ENCODE assay signal across 19 cellular contexts in genomic region chr19:49028686-49029085, GRCh38. TPM values are rescaled to one million over a fixed set of nuclear protein-coding genes. Genes with fewer than 3 reads are reported as not detected.
"Had no signal": no experiment of that assay in that cellular context is flagged by ENCODE, and none has a peak within 500 bp of the region (broad histone marks: within the 10 kb centered on the region; RNA-seq: fewer than 3 reads in every experiment).

No MANE protein-coding gene starts in this region.

RNA-seq across cellular contexts. Expression of gene CGB2, which starts 3.0 kb away (rescaled TPM):
- total RNA-seq: activated naive CD4-positive, alpha-beta T cell treated with anti-CD3 and anti-CD28 coated beads for 36 hours; activated naive CD4-positive, alpha-beta T cell treated with anti-CD3 and anti-CD28 coated beads, Interleukin-2, amount 50 U/mL, for 72 hours; activated naive CD8-positive, alpha-beta T cell treated with anti-CD3 and anti-CD28 coated beads for 36 hours; activated naive CD8-positive, alpha-beta T cell treated with anti-CD3 and anti-CD28 coated beads, Interleukin-2, amount 10 ng/mL, durations not matched to agents 7 days and 5 days; activated T-cell treated with anti-CD3 and anti-CD28 coated beads, Interleukin-2, amount 50 U/mL, for 4 hours; activated T-helper 1 cell treated with anti-CD3 and anti-CD28 coated beads, Interleukin-12 subunit alpha, Interleukin-12 subunit beta, Interleukin-2, Interleukin-4 antibody, amounts not matched to agents 30 ng/mL and 10 ng/mL and 1 ng/mL, durations not matched to agents 14 hours and 24 hours and 36 hours; activated T-helper 17 cell treated with anti-CD3 and anti-CD28 coated beads, Interleukin-2, amount 50 U/mL, for 72 hours; activated T-helper 2 cell treated with anti-CD3 and anti-CD28 coated beads, Interferon-gamma antibody, Interleukin-2, Interleukin-4, amounts not matched to agents 10 μg/mL and 5 μg/mL and 100 μg/mL, durations not matched to agents 14 hours and 24 hours and 36 hours; adrenal gland; aorta; ascending aorta; body of pancreas; breast epithelium; bronchial epithelial cell; cardiac muscle cell; cardiac septum; cerebellum; chondrocyte had no signal

RNA-seq across cellular contexts. Expression of gene CGB3, which starts 4.6 kb away (rescaled TPM):
- total RNA-seq: activated naive CD4-positive, alpha-beta T cell treated with anti-CD3 and anti-CD28 coated beads for 36 hours; activated naive CD4-positive, alpha-beta T cell treated with anti-CD3 and anti-CD28 coated beads, Interleukin-2, amount 50 U/mL, for 72 hours; activated naive CD8-positive, alpha-beta T cell treated with anti-CD3 and anti-CD28 coated beads for 36 hours; activated naive CD8-positive, alpha-beta T cell treated with anti-CD3 and anti-CD28 coated beads, Interleukin-2, amount 10 ng/mL, durations not matched to agents 7 days and 5 days; activated T-cell treated with anti-CD3 and anti-CD28 coated beads, Interleukin-2, amount 50 U/mL, for 4 hours; activated T-cell treated with anti-CD3 and anti-CD28 coated beads, Interleukin-2, amount 50 U/mL, for 72 hours; activated T-helper 1 cell treated with anti-CD3 and anti-CD28 coated beads, Interleukin-12 subunit alpha, Interleukin-12 subunit beta, Interleukin-2, Interleukin-4 antibody, amounts not matched to agents 30 ng/mL and 10 ng/mL and 1 ng/mL, durations not matched to agents 14 hours and 24 hours and 36 hours; activated T-helper 17 cell treated with anti-CD3 and anti-CD28 coated beads, Interleukin-2, amount 50 U/mL, for 72 hours; activated T-helper 2 cell treated with anti-CD3 and anti-CD28 coated beads, Interferon-gamma antibody, Interleukin-2, Interleukin-4, amounts not matched to agents 10 μg/mL and 5 μg/mL and 100 μg/mL, durations not matched to agents 14 hours and 24 hours and 36 hours; adrenal gland; aorta; ascending aorta; body of pancreas; breast epithelium; bronchial epithelial cell; cardiac muscle cell; cardiac septum; cerebellum; chondrocyte had no signal

RNA-seq across cellular contexts. Expression of gene CGB1, which starts 8.0 kb away (rescaled TPM):
- total RNA-seq: activated naive CD4-positive, alpha-beta T cell treated with anti-CD3 and anti-CD28 coated beads for 36 hours; activated naive CD4-positive, alpha-beta T cell treated with anti-CD3 and anti-CD28 coated beads, Interleukin-2, amount 50 U/mL, for 72 hours; activated naive CD8-positive, alpha-beta T cell treated with anti-CD3 and anti-CD28 coated beads for 36 hours; activated naive CD8-positive, alpha-beta T cell treated with anti-CD3 and anti-CD28 coated beads, Interleukin-2, amount 10 ng/mL, durations not matched to agents 7 days and 5 days; activated T-cell treated with anti-CD3 and anti-CD28 coated beads, Interleukin-2, amount 50 U/mL, for 4 hours; activated T-cell treated with anti-CD3 and anti-CD28 coated beads, Interleukin-2, amount 50 U/mL, for 72 hours; activated T-helper 1 cell treated with anti-CD3 and anti-CD28 coated beads, Interleukin-12 subunit alpha, Interleukin-12 subunit beta, Interleukin-2, Interleukin-4 antibody, amounts not matched to agents 30 ng/mL and 10 ng/mL and 1 ng/mL, durations not matched to agents 14 hours and 24 hours and 36 hours; activated T-helper 17 cell treated with anti-CD3 and anti-CD28 coated beads, Interleukin-2, amount 50 U/mL, for 72 hours; activated T-helper 2 cell treated with anti-CD3 and anti-CD28 coated beads, Interferon-gamma antibody, Interleukin-2, Interleukin-4, amounts not matched to agents 10 μg/mL and 5 μg/mL and 100 μg/mL, durations not matched to agents 14 hours and 24 hours and 36 hours; aorta; ascending aorta; body of pancreas; breast epithelium; bronchial epithelial cell; cardiac muscle cell; cardiac septum; cerebellum had no signal

RNA-seq across cellular contexts. Expression of gene LHB, which starts 11.8 kb away (rescaled TPM):
- total RNA-seq: activated naive CD4-positive, alpha-beta T cell treated with anti-CD3 and anti-CD28 coated beads for 36 hours; activated naive CD4-positive, alpha-beta T cell treated with anti-CD3 and anti-CD28 coated beads, Interleukin-2, amount 50 U/mL, for 72 hours; activated naive CD8-positive, alpha-beta T cell treated with anti-CD3 and anti-CD28 coated beads for 36 hours; activated naive CD8-positive, alpha-beta T cell treated with anti-CD3 and anti-CD28 coated beads, Interleukin-2, amount 10 ng/mL, durations not matched to agents 7 days and 5 days; activated T-cell treated with anti-CD3 and anti-CD28 coated beads, Interleukin-2, amount 50 U/mL, for 4 hours; activated T-cell treated with anti-CD3 and anti-CD28 coated beads, Interleukin-2, amount 50 U/mL, for 72 hours; activated T-helper 1 cell treated with anti-CD3 and anti-CD28 coated beads, Interleukin-12 subunit alpha, Interleukin-12 subunit beta, Interleukin-2, Interleukin-4 antibody, amounts not matched to agents 30 ng/mL and 10 ng/mL and 1 ng/mL, durations not matched to agents 14 hours and 24 hours and 36 hours; activated T-helper 17 cell treated with anti-CD3 and anti-CD28 coated beads, Interleukin-2, amount 50 U/mL, for 72 hours; activated T-helper 2 cell treated with anti-CD3 and anti-CD28 coated beads, Interferon-gamma antibody, Interleukin-2, Interleukin-4, amounts not matched to agents 10 μg/mL and 5 μg/mL and 100 μg/mL, durations not matched to agents 14 hours and 24 hours and 36 hours; ascending aorta; breast epithelium; bronchial epithelial cell; cardiac septum; cerebellum; chondrocyte had no signal

RNA-seq across cellular contexts. Expression of gene CGB5, which starts 15.0 kb away (rescaled TPM):
- total RNA-seq: activated naive CD4-positive, alpha-beta T cell treated with anti-CD3 and anti-CD28 coated beads for 36 hours; activated naive CD4-positive, alpha-beta T cell treated with anti-CD3 and anti-CD28 coated beads, Interleukin-2, amount 50 U/mL, for 72 hours; activated naive CD8-positive, alpha-beta T cell treated with anti-CD3 and anti-CD28 coated beads for 36 hours; activated naive CD8-positive, alpha-beta T cell treated with anti-CD3 and anti-CD28 coated beads, Interleukin-2, amount 10 ng/mL, durations not matched to agents 7 days and 5 days; activated T-cell treated with anti-CD3 and anti-CD28 coated beads, Interleukin-2, amount 50 U/mL, for 4 hours; activated T-cell treated with anti-CD3 and anti-CD28 coated beads, Interleukin-2, amount 50 U/mL, for 72 hours; activated T-helper 1 cell treated with anti-CD3 and anti-CD28 coated beads, Interleukin-12 subunit alpha, Interleukin-12 subunit beta, Interleukin-2, Interleukin-4 antibody, amounts not matched to agents 30 ng/mL and 10 ng/mL and 1 ng/mL, durations not matched to agents 14 hours and 24 hours and 36 hours; activated T-helper 17 cell treated with anti-CD3 and anti-CD28 coated beads, Interleukin-2, amount 50 U/mL, for 72 hours; activated T-helper 2 cell treated with anti-CD3 and anti-CD28 coated beads, Interferon-gamma antibody, Interleukin-2, Interleukin-4, amounts not matched to agents 10 μg/mL and 5 μg/mL and 100 μg/mL, durations not matched to agents 14 hours and 24 hours and 36 hours; adrenal gland; aorta; ascending aorta; body of pancreas; breast epithelium; cardiac muscle cell; cardiac septum; cerebellum; chondrocyte had no signal
